ENCODE assay signal across 21 cellular contexts in genomic region chr6:106901062-106901461, GRCh38.
A peak's percentile ranks its signal among the peaks of the same experiment; 100 is the strongest.
DNase-seq lines count a peak whose midpoint lies in the region; ATAC-seq and TF ChIP-seq lines count a peak whose summit lies in the region.
"Had no signal": no experiment of that assay in that cellular context is flagged by ENCODE, and none has a peak within 500 bp of the region (broad histone marks: within the 10 kb centered on the region; RNA-seq: fewer than 3 reads in every experiment).

No MANE protein-coding gene starts in this region.

- no peak overlapping the region for H2AFZ ChIP-seq in OCI-LY7 (ENCODE audit: low read length)

- no peaks in the 10 kb centered on the region for H3K27me3 ChIP-seq in mesendoderm (ENCODE audit: insufficient read depth, low read length, poor library complexity)
- H3K27me3 ChIP-seq: BLaER1 had no signal

- H3K18ac ChIP-seq in mesendoderm (ENCODE audit: low read length) = no peak overlapping the region

- H3K4me1 ChIP-seq in OCI-LY7 (ENCODE audit: insufficient read depth, low read length, poor library complexity, severe bottlenecking) = no peaks in the 10 kb centered on the region
- no peaks in the 10 kb centered on the region for H3K4me1 ChIP-seq in mesendoderm (ENCODE audit: control insufficient read depth, low read depth, low read length)
- H3K4me1 ChIP-seq: BLaER1 had no signal

- H2BK120ac ChIP-seq in mesendoderm (ENCODE audit: low read depth, low read length) = no peak overlapping the region

- H4K5ac ChIP-seq in mesendoderm (ENCODE audit: low read length) = no peak overlapping the region

- no peak overlapping the region for H3K27ac Mint-ChIP-seq in endothelial cell (ENCODE audit: unreplicated experiment)
- H3K27ac Mint-ChIP-seq: B cell; CD4-positive, CD25-positive, alpha-beta regulatory T cell; CD8-positive, alpha-beta T cell; HFFc6 had no signal

- H3K27ac ChIP-seq in OCI-LY7 (ENCODE audit: low read depth, low read length, poor library complexity, severe bottlenecking) (no peak overlapping the region), mesendoderm (ENCODE audit: low read depth, low read length) (no peak overlapping the region)
- H3K27ac ChIP-seq: 22Rv1, BLaER1, C4-2B had no signal

- intact Hi-C loops in OCI-LY7 (cut with micrococcal nuclease; ENCODE audit: unreplicated experiment) = no loop called here

- ATAC-seq in GM18498 (IDR thresholded peaks at IDR 0.05; ENCODE audit: unreplicated experiment) = no peak
- ATAC-seq: CD8-positive, alpha-beta T cell; HCT116 had no signal

- peak; percentile 5 for DNase-seq in DMS 273 (lab: John Stamatoyannopoulos, UW; ENCODE audit: unreplicated experiment)
- DNase-seq in DMS 273 treated with DMSO at 0.1 percent for 48 hours (lab: John Stamatoyannopoulos, UW) = no peak
- DNase-seq in OCI-LY7 (ENCODE audit: low spot score) = peak; percentile 18
- no peak for DNase-seq in endothelial cell (ENCODE audit: low spot score)
- peak; percentile 22 for DNase-seq in mesendoderm
- no peak for DNase-seq in NCI-H2081 treated with DMSO at 0.1 percent for 48 hours (lab: John Stamatoyannopoulos, UW)
- no peak for DNase-seq in dedifferentiated amniotic fluid mesenchymal stem cell (ENCODE audit: extremely low spot score)
- DNase-seq: Caco-2; CD4-positive, CD25-positive, alpha-beta regulatory T cell; CD8-positive, alpha-beta T cell; DMS53; DMS79 treated with DMSO at 0.1 percent for 48 hours; GF-D8; H9; HFFc6 had no signal

- H3K36me3 ChIP-seq in OCI-LY7 (ENCODE audit: insufficient read depth, low read length) = no peaks in the 10 kb centered on the region; the same call in 1 of the 2 replicates
- no peaks in the 10 kb centered on the region for H3K36me3 ChIP-seq in mesendoderm (ENCODE audit: control insufficient read depth, insufficient read depth, low read length)
- H3K36me3 ChIP-seq: BLaER1 had no signal

- H3K4me2 ChIP-seq in OCI-LY7 (ENCODE audit: low read length) (no peak overlapping the region), mesendoderm (ENCODE audit: low read length) (no peak overlapping the region)
- H3K4me2 ChIP-seq: BLaER1 had no signal

- no peak overlapping the region for H3K56ac ChIP-seq in mesendoderm (ENCODE audit: low read length)

- no peak overlapping the region for H2BK5ac ChIP-seq in mesendoderm (ENCODE audit: low read length)

- TF ChIP-seq CTCF in OCI-LY7 (conservative IDR thresholded peaks at IDR 0.05; ENCODE audit: low read length) (no peak), endothelial cell (IDR thresholded peaks at IDR 0.05; ENCODE audit: unreplicated experiment) (no peak)

- H3K4ac ChIP-seq in mesendoderm (ENCODE audit: low read depth, low read length) = no peak overlapping the region

- no peaks in the 10 kb centered on the region for H3K4me1 Mint-ChIP-seq in endothelial cell (ENCODE audit: unreplicated experiment)
- H3K4me1 Mint-ChIP-seq: B cell; CD4-positive, CD25-positive, alpha-beta regulatory T cell had no signal

- H3K4me3 ChIP-seq in OCI-LY7 (ENCODE audit: low read depth, low read length, poor library complexity, severe bottlenecking) (no peak overlapping the region), mesendoderm (ENCODE audit: low read length) (no peak overlapping the region)
- H3K4me3 ChIP-seq: BLaER1 had no signal

- no peak overlapping the region for H3K9ac ChIP-seq in mesendoderm (ENCODE audit: low read length)
- H3K9ac ChIP-seq: BLaER1 had no signal

- POLR2A ChIA-PET in OCI-LY7 (lab: Charles Lee) = interaction anchor here (0.6 kb wide), 1 partner anchor 57 kb away, joined by 3 read pairs; no protein-coding TSS in a partner anchor

- peaks cover 23% of the 10 kb centered on the region for H3K9me3 Mint-ChIP-seq in endothelial cell (ENCODE audit: unreplicated experiment)

- H3K79me2 ChIP-seq in OCI-LY7 (ENCODE audit: insufficient read depth, low read depth, low read length) = no peaks in the 10 kb centered on the region
- no peaks in the 10 kb centered on the region for H3K79me2 ChIP-seq in mesendoderm (ENCODE audit: control insufficient read depth, insufficient read depth, low read length)

- no peak overlapping the region for H4K8ac ChIP-seq in mesendoderm (ENCODE audit: low read depth, low read length)

- H4K20me1 ChIP-seq in OCI-LY7 (ENCODE audit: insufficient read depth, low read length) = no peaks in the 10 kb centered on the region
- H4K20me1 ChIP-seq: BLaER1 had no signal

- WGBS in mesendoderm (ENCODE audit: extremely low coverage, insufficient coverage, low lambda C conversion rate) = no CpG with 5 or more reads among the region's 3 CpGs

- H2AK5ac ChIP-seq in mesendoderm (ENCODE audit: low read length) = no peak overlapping the region

- no peaks in the 10 kb centered on the region for H3K79me1 ChIP-seq in mesendoderm (ENCODE audit: low read length)

- H3K36me3 Mint-ChIP-seq in endothelial cell (ENCODE audit: low read depth, unreplicated experiment) = peaks cover 13% of the 10 kb centered on the region
- H3K36me3 Mint-ChIP-seq: CD4-positive, CD25-positive, alpha-beta regulatory T cell; CD8-positive, alpha-beta T cell had no signal

- H3K23ac ChIP-seq in mesendoderm (ENCODE audit: low read length) = no peak overlapping the region

- peaks cover 20% of the 10 kb centered on the region; the same call in 1 of the 2 replicates for H3K9me3 ChIP-seq in OCI-LY7 (ENCODE audit: low read length)

- H2BK15ac ChIP-seq in mesendoderm (replicated peaks; ENCODE audit: low read depth) = no peak overlapping the region

- no peaks in the 10 kb centered on the region for H3K9me2 ChIP-seq in OCI-LY7 (ENCODE audit: insufficient read depth, low read length)

- no TSS peak for BruUV-seq in OCI-LY7 (replicated peaks; lab: Mats Ljungman, UMichigan)

- CTCF ChIA-PET in OCI-LY7 (lab: Charles Lee; ENCODE audit: unreplicated experiment) = no interaction called here

- H3K27me3 Mint-ChIP-seq in endothelial cell (ENCODE audit: unreplicated experiment) = peaks cover 5% of the 10 kb centered on the region
- H3K27me3 Mint-ChIP-seq: B cell had no signal

- H3K4me3 Mint-ChIP-seq in endothelial cell (ENCODE audit: unreplicated experiment) = peak overlapping the region; percentile 2
- H3K4me3 Mint-ChIP-seq: B cell; CD4-positive, CD25-positive, alpha-beta regulatory T cell; CD8-positive, alpha-beta T cell; H9; HFFc6 had no signal

Comparison
In these comparisons a context has a peak if more than half of its experiments do, and no peak if none do; other contexts are left out.
1. DNase-seq: peak in DMS 273 (single experiment), OCI-LY7 (single experiment) and mesendoderm (single experiment); none in DMS 273 treated with DMSO at 0.1 percent for 48 hours (single experiment), endothelial cell (single experiment), NCI-H2081 treated with DMSO at 0.1 percent for 48 hours (single experiment) and dedifferentiated amniotic fluid mesenchymal stem cell (single experiment).